13 cellular contexts compared by ENCODE assay signal in the genomic region with DNA sequence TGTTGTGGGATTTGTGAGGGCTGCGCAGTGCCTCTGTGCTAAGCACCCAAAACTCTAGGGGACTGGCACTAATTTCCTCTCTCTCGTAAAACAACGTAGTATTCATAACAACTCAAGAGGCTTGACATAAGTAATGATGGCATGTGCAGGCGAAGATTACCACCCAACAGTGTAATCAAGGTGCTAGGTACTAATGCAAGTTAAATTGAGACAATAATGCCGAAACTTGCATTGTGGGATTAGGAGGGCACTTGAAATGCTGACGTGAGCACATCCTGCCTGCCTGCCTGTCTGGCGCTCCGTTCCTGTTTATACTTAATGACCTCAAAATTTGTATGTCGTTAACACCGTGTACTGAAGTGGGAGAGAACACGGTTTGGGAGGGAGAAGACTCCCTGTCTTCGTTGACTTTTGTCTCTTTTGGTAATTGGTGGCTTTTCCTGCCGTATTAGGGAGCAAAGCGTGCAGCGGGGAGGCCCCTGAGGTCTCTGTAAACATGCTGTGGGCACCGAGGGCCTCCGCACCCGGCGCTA.
DNase-seq lines count a peak whose midpoint lies in the region; ATAC-seq, FAIRE-seq and TF ChIP-seq lines count a peak whose summit lies in the region.
"Had no signal": no experiment of that assay in that cellular context is flagged by ENCODE, and none has a peak within 500 bp of the region (broad histone marks: within the 10 kb centered on the region; RNA-seq: fewer than 3 reads in every experiment).

No MANE protein-coding gene starts in this region.

- H3K4me1 Mint-ChIP-seq in GM23338, result peaks cover 29% of the 10 kb centered on the region
- H3K4me1 Mint-ChIP-seq: activated CD4-positive, alpha-beta T cell treated with anti-CD3 and anti-CD28 coated beads, Interleukin-2, amount 10 ng/mL, durations not matched to agents 7 days and 5 days had no signal

- H3K27ac ChIP-seq in GM23338 (ENCODE audit: low read depth) (no peak overlapping the region), HepG2 (ENCODE audit: extremely low read length, insufficient read depth, low read length) (no peak overlapping the region), colonic mucosa (no peak overlapping the region)
- H3K27ac ChIP-seq: dorsolateral prefrontal cortex had no signal

- no peaks in the 10 kb centered on the region for H3F3A ChIP-seq in GM23338 (replicated peaks; ENCODE audit: low read depth)

- ATAC-seq in GM23338, result peak; percentile 44; the same call in 1 of the 3 replicates
- no peak for ATAC-seq in HepG2
- no peak for ATAC-seq in Right ventricle myocardium superior (ENCODE audit: poor library complexity)
- ATAC-seq in left lobe of liver, result no peak

- TF ChIP-seq EP300 in HepG2 (IDR thresholded peaks at IDR 0.05; ENCODE audit: low read depth in 2 of 2, low read length in 2 of 2) (no peak), HepG2 (CRISPR knock-in tag; IDR thresholded peaks at IDR 0.05; ENCODE audit: borderline replicate concordance) (no peak)

- H3K27me3 ChIP-seq in GM23338 (ENCODE audit: insufficient read depth) (no peaks in the 10 kb centered on the region), HepG2 (ENCODE audit: control insufficient read depth in 1 of 2, insufficient read depth in 2 of 2, low read length in 2 of 2) (no peaks in the 10 kb centered on the region; a peak in 1 of 5 replicates), colonic mucosa (no peaks in the 10 kb centered on the region)
- H3K27me3 ChIP-seq: BE2C, dorsolateral prefrontal cortex had no signal

- H3K9me3 Mint-ChIP-seq in GM23338, result no peaks in the 10 kb centered on the region

- intact Hi-C loops in HepG2 (cut with micrococcal nuclease; ENCODE audit: unreplicated experiment), result no loop called here
- intact Hi-C loops in colonic mucosa (cut with DNase I), result no loop called here
- intact Hi-C loops in Right ventricle myocardium superior (cut with DNase I), result no loop called here

- H3K4me2 ChIP-seq in GM23338 (0 out of 2 replicates have a peak overlapping the region, but pooled peaks have one; percentile 19), HepG2 (ENCODE audit: low read depth, low read length) (no peak overlapping the region)

- no peak overlapping the region; the same call in 2 of the 3 replicates for H3K4me3 Mint-ChIP-seq in GM23338
- H3K4me3 Mint-ChIP-seq: activated CD4-positive, alpha-beta T cell treated with anti-CD3 and anti-CD28 coated beads, Interleukin-2, amount 10 ng/mL, durations not matched to agents 7 days and 5 days; activated naive CD8-positive, alpha-beta T cell had no signal

- H3K9ac ChIP-seq in HepG2 (ENCODE audit: insufficient read depth, low read depth, low read length), result no peak overlapping the region
- H3K9ac ChIP-seq in colonic mucosa (ENCODE audit: low read depth in 2 of 2, low read length in 2 of 2), result no peak overlapping the region

- H2AFZ ChIP-seq in GM23338 (no peak overlapping the region), HepG2 (ENCODE audit: low read length) (no peak overlapping the region)

- no peaks in the 10 kb centered on the region for H4K20me1 ChIP-seq in GM23338 (replicated peaks; ENCODE audit: insufficient read depth)
- H4K20me1 ChIP-seq in HepG2 (ENCODE audit: insufficient read depth, low read length), result no peaks in the 10 kb centered on the region

- DNase-seq in DMS153 treated with DMSO at 0.1 percent for 48 hours (lab: John Stamatoyannopoulos, UW; ENCODE audit: unreplicated experiment) (peak; percentile 84), GM23338 (ENCODE audit: low spot score) (no peak), NCI-H748 (lab: John Stamatoyannopoulos, UW; ENCODE audit: unreplicated experiment) (peak; percentile 91), HepG2 (ENCODE audit: low spot score) (no peak), colonic mucosa (no peak), NCI-H510A (lab: John Stamatoyannopoulos, UW) (no peak), Right ventricle myocardium superior (no peak), left lobe of liver (ENCODE audit: low spot score) (no peak)
- DNase-seq: activated CD4-positive, alpha-beta T cell treated with anti-CD3 and anti-CD28 coated beads, Interleukin-2, amount 10 ng/mL, durations not matched to agents 7 days and 5 days; BE2C; dorsolateral prefrontal cortex; substantia nigra had no signal

- TF ChIP-seq RAD21 in HepG2 (CRISPR knock-in tag; IDR thresholded peaks at IDR 0.05), result no peak

- 82% methylated on average over 19 of the region's 19 CpGs for WGBS in HepG2 (ENCODE audit: low lambda C conversion rate)

- POLR2A ChIA-PET in HepG2 (lab: Yijun Ruan, JAX), result no interaction called here

- H3K4me3 ChIP-seq in GM23338 (no peak overlapping the region), HepG2 (replicated peaks in 1 of 3; ENCODE audit: insufficient read depth in 1 of 3, low read depth in 2 of 3, low read length in 3 of 3) (no peak overlapping the region), colonic mucosa (no peak overlapping the region)
- H3K4me3 ChIP-seq: dorsolateral prefrontal cortex had no signal

- BruUV-seq in HepG2 (replicated peaks; lab: Mats Ljungman, UMichigan), result no TSS peak

- H3K4me1 ChIP-seq in GM23338 (ENCODE audit: insufficient read depth) (peaks cover 17% of the 10 kb centered on the region; the same call in 1 of the 2 replicates), HepG2 (ENCODE audit: insufficient read depth, low read length) (no peaks in the 10 kb centered on the region), colonic mucosa (no peaks in the 10 kb centered on the region)
- H3K4me1 ChIP-seq: BE2C had no signal

- FAIRE-seq in HepG2 (lab: Jason Lieb, UNC), result no peak

- 0 out of 2 replicates have a peak, but pooled peaks cover 4% of the 10 kb centered on the region for H3K9me2 ChIP-seq in GM23338 (ENCODE audit: insufficient read depth)

- no peaks in the 10 kb centered on the region for H3K36me3 Mint-ChIP-seq in GM23338 (ENCODE audit: low read depth)

- peak overlapping the region; percentile 60 for H3K27ac Mint-ChIP-seq in GM23338
- H3K27ac Mint-ChIP-seq: activated CD4-positive, alpha-beta T cell treated with anti-CD3 and anti-CD28 coated beads, Interleukin-2, amount 10 ng/mL, durations not matched to agents 7 days and 5 days; activated naive CD8-positive, alpha-beta T cell had no signal

- H3K79me2 ChIP-seq in GM23338 (replicated peaks; ENCODE audit: insufficient read depth), result no peaks in the 10 kb centered on the region; the same call in 1 of the 2 replicates
- no peaks in the 10 kb centered on the region for H3K79me2 ChIP-seq in HepG2 (ENCODE audit: insufficient read depth, low read length)

- CTCF ChIA-PET in HepG2 (lab: Yijun Ruan, JAX; ENCODE audit: low intra/inter-chr PET ratio, low total read pairs), result no interaction called here

- H3K36me3 ChIP-seq in GM23338 (ENCODE audit: insufficient read depth) (no peaks in the 10 kb centered on the region), HepG2 (replicated peaks in 1 of 2; ENCODE audit: control insufficient read depth in 1 of 2, insufficient read depth in 2 of 2, low read length in 2 of 2) (no peaks in the 10 kb centered on the region), colonic mucosa (no peaks in the 10 kb centered on the region)
- H3K36me3 ChIP-seq: BE2C had no signal

- H3K27me3 Mint-ChIP-seq in GM23338 (ENCODE audit: insufficient read depth, low read depth, poor library complexity), result peaks cover 3% of the 10 kb centered on the region
- H3K27me3 Mint-ChIP-seq: activated CD4-positive, alpha-beta T cell treated with anti-CD3 and anti-CD28 coated beads, Interleukin-2, amount 10 ng/mL, durations not matched to agents 7 days and 5 days; activated naive CD8-positive, alpha-beta T cell had no signal

- TF ChIP-seq POLR2A in HepG2 (IDR thresholded peaks at IDR 0.05; ENCODE audit: insufficient read depth in 1 of 2, low read depth in 2 of 2, low read length in 2 of 2), result no peak

- in situ Hi-C loops in HepG2 (cut with HindIII; ENCODE audit: extremely low pct_ligation_motif_present, low pct_unique_long_range_greater_than_20kb), result no loop called here

- H3K9me3 ChIP-seq in HepG2 (ENCODE audit: low read length) (peaks cover 23% of the 10 kb centered on the region; the same call in 1 of the 2 replicates), colonic mucosa (no peaks in the 10 kb centered on the region)
- H3K9me3 ChIP-seq: BE2C had no signal

- TF ChIP-seq CTCF in GM23338 (conservative IDR thresholded peaks at IDR 0.05; ENCODE audit: low read depth in 2 of 2), result no peak
- TF ChIP-seq CTCF in HepG2 (CRISPR knock-in tag; IDR thresholded peaks at IDR 0.05), result no peak
- no peak for TF ChIP-seq CTCF in colonic mucosa (IDR thresholded peaks at IDR 0.05)

TF ChIP-seq in GM23338, 12 proteins besides CTCF, POLR2A, EP300 and RAD21 (continues in another document):
- no peak for TF ChIP-seq JUNB (IDR thresholded peaks at IDR 0.05; ENCODE audit: unreplicated experiment)
- TF ChIP-seq, protein P1, sequence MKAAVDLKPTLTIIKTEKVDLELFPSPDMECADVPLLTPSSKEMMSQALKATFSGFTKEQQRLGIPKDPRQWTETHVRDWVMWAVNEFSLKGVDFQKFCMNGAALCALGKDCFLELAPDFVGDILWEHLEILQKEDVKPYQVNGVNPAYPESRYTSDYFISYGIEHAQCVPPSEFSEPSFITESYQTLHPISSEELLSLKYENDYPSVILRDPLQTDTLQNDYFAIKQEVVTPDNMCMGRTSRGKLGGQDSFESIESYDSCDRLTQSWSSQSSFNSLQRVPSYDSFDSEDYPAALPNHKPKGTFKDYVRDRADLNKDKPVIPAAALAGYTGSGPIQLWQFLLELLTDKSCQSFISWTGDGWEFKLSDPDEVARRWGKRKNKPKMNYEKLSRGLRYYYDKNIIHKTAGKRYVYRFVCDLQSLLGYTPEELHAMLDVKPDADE (IDR thresholded peaks at IDR 0.05), result no peak

TF ChIP-seq in HepG2, 621 proteins besides CTCF, POLR2A, EP300 and RAD21:
- TF ChIP-seq ZNF7 (CRISPR knock-in tag; IDR thresholded peaks at IDR 0.05) (no peak), MAFF (IDR thresholded peaks at IDR 0.05; ENCODE audit: low read depth, low read length) (0 out of 2 replicates have a peak, but pooled peaks have one; percentile 7), MAFK (conservative IDR thresholded peaks at IDR 0.05 in 1 of 2, IDR thresholded peaks at IDR 0.05 in 1 of 2; ENCODE audit: low read length in 2 of 2) (peak in 1 of 2 experiments; percentile 61; a peak in 2 of 4 replicates)
TF ChIP-seq in HepG2: peak in this region for 2.

Comparison
In these comparisons a context has a peak if more than half of its experiments do, and no peak if none do; other contexts are left out.
1. DNase-seq: peak in DMS153 treated with DMSO at 0.1 percent for 48 hours (single experiment) and NCI-H748 (single experiment); none in GM23338 (single experiment), HepG2 (single experiment), colonic mucosa (single experiment), NCI-H510A (single experiment), Right ventricle myocardium superior (single experiment) and left lobe of liver (single experiment).